In the genomic region with DNA sequence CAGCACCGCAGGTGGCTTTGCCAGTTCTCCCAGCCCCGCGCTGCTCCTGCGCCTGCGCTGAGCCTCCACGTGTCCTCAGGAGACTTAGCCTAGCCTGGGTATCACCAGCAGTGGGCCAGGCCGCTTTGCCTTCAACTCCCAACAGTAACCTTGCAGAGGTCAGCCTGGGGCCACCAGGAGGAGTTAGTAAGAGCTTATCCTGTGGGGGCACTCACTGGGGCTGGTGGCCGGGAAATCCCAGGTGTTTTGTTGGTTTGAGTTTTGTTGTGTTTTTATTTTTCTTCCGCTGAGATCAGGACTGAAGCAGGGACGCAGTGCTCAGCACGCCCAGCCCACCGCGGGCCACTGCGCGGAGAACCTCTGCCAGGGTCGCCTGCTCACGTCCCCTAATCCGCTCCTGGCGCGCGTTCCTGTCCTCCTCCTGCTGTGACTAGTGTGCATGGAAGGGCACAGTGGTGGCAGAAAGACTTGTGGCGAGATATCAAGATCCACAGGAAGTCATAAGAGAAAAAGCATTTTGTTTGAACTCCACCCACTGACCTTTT, we compare ENCODE assay signal across 8 cellular contexts.
DNase-seq lines count a peak whose midpoint lies in the region; ATAC-seq and TF ChIP-seq lines count a peak whose summit lies in the region.

No MANE protein-coding gene starts in this region.

- H3K4me3 ChIP-seq in muscle layer of duodenum (ENCODE audit: low read depth in 1 of 2, low read length in 2 of 2) = peak overlapping the region; percentile 38 to 43
- H3K4me3 ChIP-seq in stomach = peak overlapping the region in 3 of 4 donors; percentile 18 to 31 (median 21)

- ATAC-seq in GM19351 (IDR thresholded peaks at IDR 0.05; ENCODE audit: unreplicated experiment) (no peak), SK-N-SH treated with all-trans-retinoic acid at 6 μM for 48 hours (no peak)

- 58 to 72% (median 65%) methylated on average over 21 to 22 of the region's 22 CpGs for WGBS in stomach, 5 donors

- no peaks in the 10 kb centered on the region for H3K27me3 ChIP-seq in muscle layer of duodenum (ENCODE audit: low read depth, low read length)
- no peaks in the 10 kb centered on the region for H3K27me3 ChIP-seq in stomach

- TF ChIP-seq POLR2A in stomach (IDR thresholded peaks at IDR 0.05) = no peak

- TF ChIP-seq CTCF in stomach (IDR thresholded peaks at IDR 0.05) = no peak

- TF ChIP-seq RAD21 in Ishikawa (IDR thresholded peaks at IDR 0.05; ENCODE audit: low read depth) = peak; percentile 23; the same call in 1 of the 2 replicates

- TF ChIP-seq EP300 in Ishikawa (IDR thresholded peaks at IDR 0.05; ENCODE audit: borderline replicate concordance) (peak; percentile 94; the same call in 1 of the 2 replicates), stomach (IDR thresholded peaks at IDR 0.05) (no peak)

- peak; percentile 42 to 56 for DNase-seq in activated CD4-positive, alpha-beta T cell treated with anti-CD3 and anti-CD28 coated beads for 4 hours
- DNase-seq in dermis microvascular lymphatic vessel endothelial cell (ENCODE audit: low read depth in 2 of 2) (peak; percentile 70 to 83), stomach (no peak), DMS79 treated with DMSO at 0.1 percent for 48 hours (lab: John Stamatoyannopoulos, UW) (no peak)

- intact Hi-C loops in stomach (cut with DNase I; ENCODE audit: low total_unique reads) = no loop called here

- H3K27ac ChIP-seq in muscle layer of duodenum (ENCODE audit: low read length) (peak overlapping the region; percentile 80), stomach (peak overlapping the region; percentile 73 to 81 (median 76))

- H3K9me3 ChIP-seq in muscle layer of duodenum (ENCODE audit: control insufficient read depth in 1 of 2, low read length in 2 of 2) (no peaks in the 10 kb centered on the region), stomach (no peaks in the 10 kb centered on the region)

- H3K36me3 ChIP-seq in muscle layer of duodenum (ENCODE audit: control insufficient read depth in 1 of 2, insufficient read depth in 2 of 2, low read length in 2 of 2) = no peaks in the 10 kb centered on the region
- no peaks in the 10 kb centered on the region for H3K36me3 ChIP-seq in stomach

- peaks cover 0 to 46% of the 10 kb centered on the region in 2 donors for H3K4me1 ChIP-seq in muscle layer of duodenum (ENCODE audit: control insufficient read depth in 1 of 2, insufficient read depth in 2 of 2, low read length in 2 of 2)
- H3K4me1 ChIP-seq in stomach = peaks cover 5 to 22% (median 11%) of the 10 kb centered on the region in 4 donors

TF ChIP-seq in Ishikawa, 13 proteins besides CTCF, POLR2A, EP300 and RAD21 (continues in another document):
- TF ChIP-seq FOXM1 (IDR thresholded peaks at IDR 0.05; ENCODE audit: borderline replicate concordance, low read depth) = no peak; the same call in 1 of the 2 replicates
- peak; percentile 93 for TF ChIP-seq USF1 (IDR thresholded peaks at IDR 0.05)
- TF ChIP-seq CREB1 (IDR thresholded peaks at IDR 0.05; ENCODE audit: low read depth) = 0 out of 2 replicates have a peak, but pooled peaks have one; percentile 25
- TF ChIP-seq ZBTB7A (IDR thresholded peaks at IDR 0.05; ENCODE audit: low read depth) = peak; percentile 92
- peak; percentile 93 for TF ChIP-seq NFIC (IDR thresholded peaks at IDR 0.05)
- TF ChIP-seq, protein P1, sequence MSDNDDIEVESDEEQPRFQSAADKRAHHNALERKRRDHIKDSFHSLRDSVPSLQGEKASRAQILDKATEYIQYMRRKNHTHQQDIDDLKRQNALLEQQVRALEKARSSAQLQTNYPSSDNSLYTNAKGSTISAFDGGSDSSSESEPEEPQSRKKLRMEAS (IDR thresholded peaks at IDR 0.05) = peak; percentile 95
- peak; percentile 24; the same call in 1 of the 2 replicates for TF ChIP-seq EGR1 (IDR thresholded peaks at IDR 0.05)
- no peak for TF ChIP-seq REST (IDR thresholded peaks at IDR 0.05; ENCODE audit: low read depth)
- TF ChIP-seq YY1 (IDR thresholded peaks at IDR 0.05; ENCODE audit: low read depth) = peak; percentile 51; the same call in 1 of the 2 replicates
- TF ChIP-seq TEAD4 (IDR thresholded peaks at IDR 0.05) = peak; percentile 94
- TF ChIP-seq TCF12 (IDR thresholded peaks at IDR 0.05; ENCODE audit: low read depth) = peak; percentile 97

TF ChIP-seq in SK-N-SH treated with all-trans-retinoic acid at 6 μM for 48 hours, 23 proteins besides CTCF, POLR2A, EP300 and RAD21:
- TF ChIP-seq, protein P2, sequence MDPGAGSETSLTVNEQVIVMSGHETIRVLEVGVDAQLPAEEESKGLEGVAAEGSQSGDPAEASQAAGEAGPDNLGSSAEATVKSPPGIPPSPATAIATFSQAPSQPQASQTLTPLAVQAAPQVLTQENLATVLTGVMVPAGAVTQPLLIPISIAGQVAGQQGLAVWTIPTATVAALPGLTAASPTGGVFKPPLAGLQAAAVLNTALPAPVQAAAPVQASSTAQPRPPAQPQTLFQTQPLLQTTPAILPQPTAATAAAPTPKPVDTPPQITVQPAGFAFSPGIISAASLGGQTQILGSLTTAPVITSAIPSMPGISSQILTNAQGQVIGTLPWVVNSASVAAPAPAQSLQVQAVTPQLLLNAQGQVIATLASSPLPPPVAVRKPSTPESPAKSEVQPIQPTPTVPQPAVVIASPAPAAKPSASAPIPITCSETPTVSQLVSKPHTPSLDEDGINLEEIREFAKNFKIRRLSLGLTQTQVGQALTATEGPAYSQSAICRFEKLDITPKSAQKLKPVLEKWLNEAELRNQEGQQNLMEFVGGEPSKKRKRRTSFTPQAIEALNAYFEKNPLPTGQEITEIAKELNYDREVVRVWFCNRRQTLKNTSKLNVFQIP (CRISPR knock-in tag; IDR thresholded peaks at IDR 0.05; ENCODE audit: borderline replicate concordance, low read depth) = no peak
- TF ChIP-seq ARNTL (CRISPR knock-in tag; IDR thresholded peaks at IDR 0.05; ENCODE audit: borderline replicate concordance, low read depth) (no peak), TSHZ2 (CRISPR knock-in tag; IDR thresholded peaks at IDR 0.05) (no peak), OSR1 (CRISPR knock-in tag; IDR thresholded peaks at IDR 0.05) (no peak), GLIS3 (CRISPR knock-in tag; IDR thresholded peaks at IDR 0.05) (no peak), TCF4 (CRISPR knock-in tag; IDR thresholded peaks at IDR 0.05; ENCODE audit: borderline replicate concordance) (no peak), ZNF70 (CRISPR knock-in tag; IDR thresholded peaks at IDR 0.05) (no peak), ZNF565 (CRISPR knock-in tag; conservative IDR thresholded peaks at IDR 0.05; ENCODE audit: low read depth) (no peak), ISL1 (CRISPR knock-in tag; IDR thresholded peaks at IDR 0.05) (no peak), SNAI2 (CRISPR knock-in tag; IDR thresholded peaks at IDR 0.05) (no peak), ZFP30 (CRISPR knock-in tag; IDR thresholded peaks at IDR 0.05) (no peak), ZNF8 (CRISPR knock-in tag; IDR thresholded peaks at IDR 0.05) (no peak), PATZ1 (CRISPR knock-in tag; IDR thresholded peaks at IDR 0.05; ENCODE audit: borderline replicate concordance) (no peak)

Comparison
In these comparisons a context has a peak if more than half of its experiments do, and no peak if none do; other contexts are left out.
1. DNase-seq: peak in activated CD4-positive, alpha-beta T cell treated with anti-CD3 and anti-CD28 coated beads for 4 hours (2 of 2) and dermis microvascular lymphatic vessel endothelial cell (2 of 2); none in stomach (single experiment) and DMS79 treated with DMSO at 0.1 percent for 48 hours (single experiment).